In the genomic region with DNA sequence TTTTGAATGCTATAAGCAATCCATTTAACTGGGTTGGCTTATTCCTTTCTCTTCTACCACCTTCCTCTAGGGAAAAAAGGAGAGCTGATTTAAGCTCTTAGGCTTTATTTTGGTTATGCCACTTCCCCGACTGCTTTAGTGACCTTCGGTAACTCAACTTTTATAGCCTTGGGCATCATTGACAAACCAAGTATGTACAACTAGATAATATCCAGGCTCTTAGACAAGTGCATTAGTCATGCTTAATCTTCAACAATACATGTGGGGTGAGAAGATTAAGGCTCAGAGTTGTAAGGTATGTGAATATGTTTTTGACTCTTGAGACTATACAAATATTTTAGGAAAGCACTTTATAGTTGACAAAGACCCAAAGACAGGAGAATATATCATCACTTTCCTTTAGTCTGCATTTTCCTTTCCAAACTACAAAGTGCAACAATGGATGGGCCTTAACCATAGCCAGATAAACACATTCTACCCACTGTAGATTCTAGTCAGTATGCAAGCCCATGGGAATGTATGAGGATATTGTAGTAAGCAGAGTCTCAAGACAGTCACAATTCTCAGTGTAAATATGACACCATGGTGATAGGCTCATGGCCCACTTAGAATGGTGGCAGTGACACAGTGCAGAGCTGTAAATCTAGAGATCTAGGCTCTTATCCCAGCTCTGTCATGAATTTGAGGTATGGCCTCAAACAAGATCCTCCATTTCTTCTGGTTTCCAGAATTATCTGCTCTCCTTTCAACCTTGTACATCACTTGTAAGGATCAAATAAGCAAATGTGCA, we compare ENCODE assay signal across 23 cellular contexts.
"Had no signal": no experiment of that assay in that cellular context is flagged by ENCODE, and none has a peak within 500 bp of the region (broad histone marks: within the 10 kb centered on the region; RNA-seq: fewer than 3 reads in every experiment).

No MANE protein-coding gene starts in this region.

- H3K4me3 ChIP-seq: hepatocyte, lung, ovary, psoas muscle, right lobe of liver, smooth muscle cell, tibial nerve, uterus had no signal

- H3K9me3 ChIP-seq: ovary, psoas muscle, right lobe of liver, tibial nerve, uterus had no signal

- H3K27me3 ChIP-seq: hepatocyte, ovary, right lobe of liver, tibial nerve, uterus had no signal

- DNase-seq: islet precursor cell; mesendoderm; naive B cell; natural killer cell; nephron progenitor cell; ovary; posterior cingulate gyrus; psoas muscle; right lobe of liver; stimulated activated CD4-positive, alpha-beta T cell treated with anti-CD3 and anti-CD28 coated beads, Interleukin-1b, Interleukin-23, amount 100 ng/mL, for 48 hours; stimulated activated CD4-positive, alpha-beta T cell treated with anti-CD3 and anti-CD28 coated beads, Interleukin-2, amount 100 ng/mL, for 48 hours; stimulated activated CD4-positive, alpha-beta T cell treated with anti-CD3 and anti-CD28 coated beads, Interleukin-4, amount 100 ng/mL, for 4 hours; stimulated activated CD8-positive, alpha-beta memory T cell treated with anti-CD3 and anti-CD28 coated beads, Interleukin-4, amount 100 ng/mL, for 48 hours; stimulated activated naive CD4-positive, alpha-beta T cell treated with Interleukin-2 at 50 U/mL for 16 hours; stimulated activated naive CD8-positive, alpha-beta T cell treated with anti-CD3 and anti-CD28 coated beads, Interleukin-15, amount 100 ng/mL, for 72 hours; substantia nigra; uterus had no signal

- H3K36me3 ChIP-seq: ovary, right lobe of liver, tibial nerve, uterus had no signal

- ATAC-seq: left lobe of liver; natural killer cell; psoas muscle; right lobe of liver; stimulated activated memory B cell treated with anti-CD40 and anti-IgM and Interleukin-4, amounts not matched to agents 10 μg/mL and 1 μg/mL and 100 μg/mL, for 72 hours; stimulated activated naive CD8-positive, alpha-beta T cell treated with anti-CD3 and anti-CD28 coated beads, Interleukin-15, amount 100 ng/mL, for 72 hours had no signal

- H3K27ac ChIP-seq: hepatocyte, ovary, psoas muscle, right lobe of liver, tibial nerve, uterus had no signal

- H3K4me1 ChIP-seq: psoas muscle, right lobe of liver, tibial nerve, uterus had no signal
